In genomic region chr11:128695539-128696221, GRCh38 we compare ENCODE assay signal across 8 cellular contexts. TPM values are rescaled to one million over a fixed set of nuclear protein-coding genes. Genes with fewer than 3 reads are reported as not detected.
DNase-seq lines count a peak whose midpoint lies in the region; ATAC-seq, FAIRE-seq and TF ChIP-seq lines count a peak whose summit lies in the region.

No MANE protein-coding gene starts in this region.

- H3K36me3 Mint-ChIP-seq in GM23338 (ENCODE audit: low read depth) (no peaks in the 10 kb centered on the region), natural killer cell (no peaks in the 10 kb centered on the region)

- no peak for ATAC-seq in GM23338
- peak; percentile 32 to 75 (median 46) for ATAC-seq in natural killer cell

- peak overlapping the region; percentile 88 for H2AFZ ChIP-seq in GM23338

- peaks cover 7% of the 10 kb centered on the region; the same call in 1 of the 2 replicates for H3F3A ChIP-seq in GM23338 (replicated peaks; ENCODE audit: low read depth)

- DNase-seq in GDM1 (lab: John Stamatoyannopoulos, UW) = peak; percentile 83
- no peak for DNase-seq in GM23338 (ENCODE audit: low spot score)
- DNase-seq in RPMI8226 = peak; percentile 70
- DNase-seq in natural killer cell = no peak
- no peak for DNase-seq in NCI-H1694 treated with DMSO at 0.1 percent for 48 hours (lab: John Stamatoyannopoulos, UW)
- DNase-seq in hepatic stellate cell (ENCODE audit: low spot score) = no peak
- no peak for DNase-seq in HTR-8/SVneo (ENCODE audit: insufficient read length, low spot score)

- 69 to 72% methylated on average over 6 of the region's 6 CpGs for WGBS in ectodermal cell, 2 experiments

- peaks cover 28% of the 10 kb centered on the region for H3K4me1 Mint-ChIP-seq in GM23338
- peaks cover 68 to 79% of the 10 kb centered on the region in 2 donors for H3K4me1 Mint-ChIP-seq in natural killer cell

- H3K27me3 Mint-ChIP-seq in GM23338 (ENCODE audit: insufficient read depth, low read depth, poor library complexity) (peaks cover 63% of the 10 kb centered on the region), natural killer cell (ENCODE audit: low read depth in 2 of 2) (peaks cover 0 to 8% of the 10 kb centered on the region in 2 donors)

- FAIRE-seq in HTR-8/SVneo (lab: Jason Lieb, UNC) = no peak

- no peak overlapping the region for H3K27ac Mint-ChIP-seq in GM23338
- peak overlapping the region; percentile 89 to 99 for H3K27ac Mint-ChIP-seq in natural killer cell

- H3K9me2 ChIP-seq in GM23338 (ENCODE audit: insufficient read depth) = no peaks in the 10 kb centered on the region

- H3K4me1 ChIP-seq in GM23338 (ENCODE audit: insufficient read depth) = peaks cover 23% of the 10 kb centered on the region
- H3K4me1 ChIP-seq in ectodermal cell (ENCODE audit: control insufficient read depth, insufficient read depth, low read length) = peaks cover 22% of the 10 kb centered on the region

- intact Hi-C loops in natural killer cell (cut with micrococcal nuclease) = loop anchor here (2.0 to 10.0 kb wide), 6 partner anchors 25 to 223 kb away; no protein-coding TSS in a partner anchor

- no peaks in the 10 kb centered on the region for H3K79me2 ChIP-seq in GM23338 (replicated peaks; ENCODE audit: insufficient read depth)

- H3K4me3 Mint-ChIP-seq in GM23338 (peak overlapping the region; percentile 72), natural killer cell (peak overlapping the region; percentile 98)

- H3K4me2 ChIP-seq in GM23338 = peak overlapping the region; percentile 96

- H3K4me3 ChIP-seq in GM23338 (peak overlapping the region; percentile 81), ectodermal cell (ENCODE audit: insufficient read depth, low read depth, low read length) (peak overlapping the region; percentile 36)

- no peak overlapping the region for H3K27ac ChIP-seq in GM23338 (ENCODE audit: low read depth)
- no peak overlapping the region for H3K27ac ChIP-seq in ectodermal cell (ENCODE audit: insufficient read depth, low read depth, low read length, poor library complexity, severe bottlenecking)

- peaks cover 83% of the 10 kb centered on the region for H3K27me3 ChIP-seq in GM23338 (ENCODE audit: insufficient read depth)
- H3K27me3 ChIP-seq in ectodermal cell (ENCODE audit: control insufficient read depth, insufficient read depth, low read length, poor library complexity, severe bottlenecking) = peaks cover 97% of the 10 kb centered on the region

- TF ChIP-seq CTCF in GM23338 (conservative IDR thresholded peaks at IDR 0.05; ENCODE audit: low read depth in 2 of 2) (no peak), natural killer cell (IDR thresholded peaks at IDR 0.05) (no peak)

- no peaks in the 10 kb centered on the region; the same call in 2 of the 3 replicates for H3K9me3 Mint-ChIP-seq in GM23338
- H3K9me3 Mint-ChIP-seq in natural killer cell = peaks cover 0 to 3% of the 10 kb centered on the region in 2 donors

- no peaks in the 10 kb centered on the region for H3K9me3 ChIP-seq in ectodermal cell (ENCODE audit: control insufficient read depth, low read length)

- no peaks in the 10 kb centered on the region for H3K36me3 ChIP-seq in GM23338 (ENCODE audit: insufficient read depth)
- no peaks in the 10 kb centered on the region for H3K36me3 ChIP-seq in ectodermal cell (ENCODE audit: control insufficient read depth, insufficient read depth, low read length)

- H4K20me1 ChIP-seq in GM23338 (replicated peaks; ENCODE audit: insufficient read depth) = no peaks in the 10 kb centered on the region

TF ChIP-seq in GM23338, 12 proteins besides CTCF, POLR2A, EP300 and RAD21 (continues in another document):
- TF ChIP-seq ZNF462 (CRISPR knock-in tag; IDR thresholded peaks at IDR 0.05) = no peak
- TF ChIP-seq REST (IDR thresholded peaks at IDR 0.05; ENCODE audit: unreplicated experiment) = no peak

RNA-seq across cellular contexts. Expression of gene FLI1, which starts 1.8 kb away (rescaled TPM):
- 0.12 and 0.21 TPM in 2 replicates for total RNA-seq in GM23338 (2014; rRNA removed; shearing (Covaris generic))
- 0.16 and 0.31 TPM in 2 replicates for polyA plus RNA-seq in GM23338 (2016; fragmentation: Nextera tagmentation; extraction: Ambion mirVana)
- 1.0 TPM for polyA plus RNA-seq in ectodermal cell (2013, experiment 1 of 4)
- polyA plus RNA-seq in ectodermal cell (2013, experiment 2 of 4) = 0.30 TPM
- 1.0 TPM for polyA plus RNA-seq in ectodermal cell (2013, experiment 3 of 4)
- polyA plus RNA-seq in ectodermal cell (2013, experiment 4 of 4) = 0.65 TPM
- total RNA-seq in natural killer cell = 100 to 1,000 TPM; 123 to 157 (median 148) TPM

Comparison
In these comparisons a context has a peak if more than half of its experiments do, and no peak if none do; other contexts are left out.
1. DNase-seq: peak in GDM1 (single experiment) and RPMI8226 (single experiment); none in GM23338 (single experiment), natural killer cell (single experiment), NCI-H1694 treated with DMSO at 0.1 percent for 48 hours (single experiment), hepatic stellate cell (single experiment) and HTR-8/SVneo (single experiment).
2. RNA of gene FLI1, which starts 1.8 kb away (total RNA-seq): 123 to 157 TPM in natural killer cell; 0.12 to 0.21 TPM in GM23338; every median in the first group is over 100 times any median in the second.